Comparison of ENCODE assay signal across 32 cellular contexts in the genomic region with DNA sequence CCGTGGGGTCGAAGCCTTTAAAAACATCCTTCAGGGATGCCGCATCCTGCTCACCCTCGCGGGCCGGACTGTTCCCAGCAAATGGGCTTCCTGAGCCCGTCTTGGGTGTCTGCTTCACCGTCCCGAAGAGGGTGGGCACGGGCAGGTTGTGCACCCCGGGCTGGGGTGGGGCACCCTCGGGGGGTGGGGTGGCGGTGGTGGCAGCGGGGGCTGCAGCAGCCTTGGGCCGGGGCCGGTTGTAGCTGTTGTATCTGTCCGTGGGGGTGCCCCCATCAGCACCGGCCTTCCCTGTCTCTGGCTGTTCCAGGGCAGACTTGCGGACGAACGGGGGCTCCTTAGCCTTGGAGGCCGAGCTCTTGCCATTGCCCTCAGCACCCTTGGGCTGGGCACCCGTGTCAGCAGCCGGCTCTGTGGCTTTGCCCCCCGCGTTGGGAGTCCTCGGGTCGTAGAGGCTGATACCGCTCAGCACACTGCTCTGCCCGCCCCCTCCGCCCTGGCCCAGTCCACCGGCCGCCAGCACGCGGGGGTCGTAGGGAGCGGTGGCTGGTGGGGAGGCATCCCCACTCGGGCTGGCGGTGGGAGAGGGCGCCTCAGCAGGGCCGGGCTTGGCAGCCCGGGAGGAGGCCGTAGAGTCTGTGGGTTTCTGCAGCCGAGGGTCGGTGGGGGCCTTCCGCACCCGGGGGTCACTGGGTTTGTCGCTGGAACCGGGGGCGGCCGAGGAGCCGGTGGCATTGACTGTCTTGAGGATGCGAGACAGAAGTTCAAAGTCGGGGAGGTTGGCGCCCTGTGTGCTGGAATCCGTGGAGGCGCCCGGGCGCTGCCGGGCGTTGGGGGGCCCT. TPM values are rescaled to one million over a fixed set of nuclear protein-coding genes. Genes with fewer than 3 reads are reported as not detected.
"Had no signal": no experiment of that assay in that cellular context is flagged by ENCODE, and none has a peak within 500 bp of the region (broad histone marks: within the 10 kb centered on the region; RNA-seq: fewer than 3 reads in every experiment).

No MANE protein-coding gene starts in this region.

- H3K27me3 ChIP-seq: brain microvascular endothelial cell, cardiac muscle cell, MG63 had no signal

- H3K9me3 ChIP-seq: MG63 had no signal

- H3K27ac Mint-ChIP-seq: activated B cell treated with CpG ODN at 0.5 μM for 24 hours; activated CD4-positive, alpha-beta T cell treated with anti-CD3 and anti-CD28 coated beads, Interleukin-2, amount 10 ng/mL, durations not matched to agents 24 days and 14 days; activated CD8-positive, alpha-beta memory T cell treated with anti-CD3 and anti-CD28 coated beads, Interleukin-2, amount 10 ng/mL, durations not matched to agents 7 days and 5 days; activated T-cell treated with anti-CD3 and anti-CD28 coated beads, Interleukin-2, amount 50 U/mL, for 24 hours; activated T-helper 1 cell treated with anti-CD3 and anti-CD28 coated beads, Interleukin-12 subunit alpha, Interleukin-12 subunit beta, Interleukin-2, Interleukin-4 antibody, amounts not matched to agents 30 ng/mL and 10 ng/mL and 1 ng/mL, durations not matched to agents 14 hours and 24 hours and 36 hours; T-cell had no signal

- H3K27me3 Mint-ChIP-seq: activated B cell treated with CpG ODN at 0.5 μM for 24 hours; activated CD4-positive, alpha-beta T cell treated with anti-CD3 and anti-CD28 coated beads, Interleukin-2, amount 10 ng/mL, durations not matched to agents 24 days and 14 days; activated CD8-positive, alpha-beta memory T cell treated with anti-CD3 and anti-CD28 coated beads, Interleukin-2, amount 10 ng/mL, durations not matched to agents 7 days and 5 days; activated T-cell treated with anti-CD3 and anti-CD28 coated beads, Interleukin-2, amount 50 U/mL, for 24 hours; T-cell had no signal

- H3K9ac ChIP-seq: KMS-11 had no signal

- DNase-seq: activated B cell treated with CpG ODN at 0.5 μM for 24 hours; activated CD4-positive, alpha-beta T cell treated with anti-CD3 and anti-CD28 coated beads for 1 hour; activated CD4-positive, alpha-beta T cell treated with anti-CD3 and anti-CD28 coated beads, Interleukin-2, amount 10 ng/mL, durations not matched to agents 24 days and 14 days; activated CD4-positive, alpha-beta T cell treated with anti-CD3 and anti-CD28 coated beads, Interleukin-2, amount 50 U/mL, for 48 hours; activated CD8-positive, alpha-beta memory T cell treated with anti-CD3 and anti-CD28 coated beads, Interleukin-2, amount 10 ng/mL, durations not matched to agents 7 days and 5 days; activated effector memory CD4-positive, alpha-beta T cell treated with Interleukin-2 at 50 U/mL for 16 hours; activated naive CD4-positive, alpha-beta T cell; activated T-cell treated with anti-CD3 and anti-CD28 coated beads, Interleukin-2, amount 50 U/mL, for 24 hours; brain microvascular endothelial cell; MG63; MV-4-11; NCI-H1092 treated with DMSO at 0.1 percent for 48 hours; NCI-H1417 treated with DMSO at 0.1 percent for 48 hours; NCI-H1694; NCI-H2029; NCI-H2107; NCI-H345; NCI-H510A; NCI-H526 treated with DMSO at 0.1 percent for 48 hours; NK-92 treated with Interleukin-12 subunit alpha and Interleukin-12 subunit beta, amount 100 ng/mL, for 24 hours; OCI-M1; RPMI8226; T-cell; T-helper 2 cell; T1000 had no signal

- H3K4me1 Mint-ChIP-seq: activated B cell treated with CpG ODN at 0.5 μM for 24 hours; activated CD8-positive, alpha-beta memory T cell treated with anti-CD3 and anti-CD28 coated beads, Interleukin-2, amount 10 ng/mL, durations not matched to agents 7 days and 5 days had no signal

- H3K4me3 Mint-ChIP-seq: activated B cell treated with CpG ODN at 0.5 μM for 24 hours; activated CD4-positive, alpha-beta T cell treated with anti-CD3 and anti-CD28 coated beads, Interleukin-2, amount 10 ng/mL, durations not matched to agents 24 days and 14 days; activated CD8-positive, alpha-beta memory T cell treated with anti-CD3 and anti-CD28 coated beads, Interleukin-2, amount 10 ng/mL, durations not matched to agents 7 days and 5 days; activated T-cell treated with anti-CD3 and anti-CD28 coated beads, Interleukin-2, amount 50 U/mL, for 24 hours; activated T-helper 1 cell treated with anti-CD3 and anti-CD28 coated beads, Interleukin-12 subunit alpha, Interleukin-12 subunit beta, Interleukin-2, Interleukin-4 antibody, amounts not matched to agents 30 ng/mL and 10 ng/mL and 1 ng/mL, durations not matched to agents 14 hours and 24 hours and 36 hours; T-cell had no signal

- H3K4me3 ChIP-seq: cardiac muscle cell, MG63, SK-N-MC had no signal

- H3K9me3 Mint-ChIP-seq: activated B cell treated with CpG ODN at 0.5 μM for 24 hours; activated CD4-positive, alpha-beta T cell treated with anti-CD3 and anti-CD28 coated beads, Interleukin-2, amount 10 ng/mL, durations not matched to agents 24 days and 14 days; activated naive CD4-positive, alpha-beta T cell treated with anti-CD3 and anti-CD28 coated beads, Interleukin-2, amount 50 U/mL, for 72 hours; activated T-cell treated with anti-CD3 and anti-CD28 coated beads, Interleukin-2, amount 50 U/mL, for 24 hours; activated T-helper 1 cell treated with anti-CD3 and anti-CD28 coated beads, Interleukin-12 subunit alpha, Interleukin-12 subunit beta, Interleukin-2, Interleukin-4 antibody, amounts not matched to agents 30 ng/mL and 10 ng/mL and 1 ng/mL, durations not matched to agents 14 hours and 24 hours and 36 hours; T-cell had no signal

- H3K27ac ChIP-seq: brain microvascular endothelial cell, cardiac muscle cell, KMS-11, SK-N-MC had no signal

- ATAC-seq: activated CD8-positive, alpha-beta memory T cell treated with anti-CD3 and anti-CD28 coated beads, Interleukin-2, amount 10 ng/mL, durations not matched to agents 7 days and 5 days; Panc1; Right ventricle myocardium inferior had no signal

- H3K4me2 ChIP-seq: KMS-11 had no signal

RNA-seq across cellular contexts. Expression of a gene that starts 47.0 kb away (rescaled TPM):
- total RNA-seq: Right ventricle myocardium inferior had no signal
